In genomic region chr21:28714795-28715464, GRCh38 we compare ENCODE assay signal across 1 cellular context.
TF ChIP-seq lines count a peak whose summit lies in the region.

No MANE protein-coding gene starts in this region.

TF ChIP-seq in SK-N-SH, 30 proteins besides CTCF, POLR2A, EP300 and RAD21 (continued from another document):
- TF ChIP-seq POLR2AphosphoS5 (IDR thresholded peaks at IDR 0.05; ENCODE audit: low read depth, low read length) (no peak), USF2 (IDR thresholded peaks at IDR 0.05; ENCODE audit: borderline replicate concordance, low read depth, low read length) (no peak), SMC3 (IDR thresholded peaks at IDR 0.05; ENCODE audit: low read depth, low read length) (no peak), ZBTB33 (IDR thresholded peaks at IDR 0.05; ENCODE audit: borderline replicate concordance, low read depth) (peak; percentile 45; the same call in 1 of the 2 replicates)
